In the genomic region with DNA sequence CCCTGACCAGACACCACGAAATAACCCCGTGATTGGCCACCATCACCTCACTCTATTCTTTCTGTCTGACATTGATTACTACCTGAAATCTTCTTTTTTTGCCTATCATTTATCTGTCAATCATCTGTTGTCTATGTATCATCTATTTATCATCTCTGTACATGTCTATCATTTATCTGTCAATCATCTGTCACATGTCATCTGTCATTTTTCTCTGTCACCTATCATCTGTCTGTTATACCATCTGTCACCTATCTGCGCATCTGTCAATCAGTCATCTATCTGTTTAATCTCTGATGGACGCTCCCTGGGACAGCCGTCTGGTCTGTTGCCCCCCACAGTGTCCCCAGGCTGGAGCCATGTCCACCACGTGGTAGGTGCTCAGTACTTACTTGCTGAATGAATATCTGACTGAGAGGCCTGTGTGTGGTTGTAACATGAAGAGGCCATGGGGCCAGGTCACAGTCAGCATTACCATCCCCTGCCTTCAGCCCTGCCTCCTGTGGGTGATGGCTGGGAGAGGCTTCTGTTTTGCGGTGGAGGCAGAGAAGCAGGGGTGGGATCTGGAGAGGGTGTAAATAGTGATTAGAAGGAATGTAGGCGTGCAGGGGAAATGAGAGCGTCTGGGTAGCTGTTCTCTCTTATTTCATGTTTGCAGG, we compare ENCODE assay signal across 2 cellular contexts.
TF ChIP-seq lines count a peak whose summit lies in the region.

No MANE protein-coding gene starts in this region.

TF ChIP-seq in HEK293, 187 proteins besides CTCF, POLR2A, EP300 and RAD21:
- TF ChIP-seq, protein P1, sequence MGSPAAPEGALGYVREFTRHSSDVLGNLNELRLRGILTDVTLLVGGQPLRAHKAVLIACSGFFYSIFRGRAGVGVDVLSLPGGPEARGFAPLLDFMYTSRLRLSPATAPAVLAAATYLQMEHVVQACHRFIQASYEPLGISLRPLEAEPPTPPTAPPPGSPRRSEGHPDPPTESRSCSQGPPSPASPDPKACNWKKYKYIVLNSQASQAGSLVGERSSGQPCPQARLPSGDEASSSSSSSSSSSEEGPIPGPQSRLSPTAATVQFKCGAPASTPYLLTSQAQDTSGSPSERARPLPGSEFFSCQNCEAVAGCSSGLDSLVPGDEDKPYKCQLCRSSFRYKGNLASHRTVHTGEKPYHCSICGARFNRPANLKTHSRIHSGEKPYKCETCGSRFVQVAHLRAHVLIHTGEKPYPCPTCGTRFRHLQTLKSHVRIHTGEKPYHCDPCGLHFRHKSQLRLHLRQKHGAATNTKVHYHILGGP (tag by site-specific recombination; IDR thresholded peaks at IDR 0.05) = no peak
- TF ChIP-seq ZNF549 (tag by site-specific recombination; IDR thresholded peaks at IDR 0.05) (no peak), ZNF777 (tag by site-specific recombination; IDR thresholded peaks at IDR 0.05; ENCODE audit: borderline replicate concordance) (no peak), ZFHX2 (tag by site-specific recombination; conservative IDR thresholded peaks at IDR 0.05) (peak; percentile 45), ZNF274 (IDR thresholded peaks at IDR 0.05; ENCODE audit: low read length) (no peak), ZNF274 (tag by site-specific recombination; IDR thresholded peaks at IDR 0.05; ENCODE audit: borderline replicate concordance) (no peak), EGR2 (tag by site-specific recombination; IDR thresholded peaks at IDR 0.05; ENCODE audit: low read depth) (peak; percentile 54; the same call in 1 of the 2 replicates)
- TF ChIP-seq, protein P2, sequence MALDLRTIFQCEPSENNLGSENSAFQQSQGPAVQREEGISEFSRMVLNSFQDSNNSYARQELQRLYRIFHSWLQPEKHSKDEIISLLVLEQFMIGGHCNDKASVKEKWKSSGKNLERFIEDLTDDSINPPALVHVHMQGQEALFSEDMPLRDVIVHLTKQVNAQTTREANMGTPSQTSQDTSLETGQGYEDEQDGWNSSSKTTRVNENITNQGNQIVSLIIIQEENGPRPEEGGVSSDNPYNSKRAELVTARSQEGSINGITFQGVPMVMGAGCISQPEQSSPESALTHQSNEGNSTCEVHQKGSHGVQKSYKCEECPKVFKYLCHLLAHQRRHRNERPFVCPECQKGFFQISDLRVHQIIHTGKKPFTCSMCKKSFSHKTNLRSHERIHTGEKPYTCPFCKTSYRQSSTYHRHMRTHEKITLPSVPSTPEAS (tag by site-specific recombination; IDR thresholded peaks at IDR 0.05) = no peak

TF ChIP-seq in GM12878, 131 proteins besides CTCF, POLR2A, EP300 and RAD21:
- TF ChIP-seq, protein P3, sequence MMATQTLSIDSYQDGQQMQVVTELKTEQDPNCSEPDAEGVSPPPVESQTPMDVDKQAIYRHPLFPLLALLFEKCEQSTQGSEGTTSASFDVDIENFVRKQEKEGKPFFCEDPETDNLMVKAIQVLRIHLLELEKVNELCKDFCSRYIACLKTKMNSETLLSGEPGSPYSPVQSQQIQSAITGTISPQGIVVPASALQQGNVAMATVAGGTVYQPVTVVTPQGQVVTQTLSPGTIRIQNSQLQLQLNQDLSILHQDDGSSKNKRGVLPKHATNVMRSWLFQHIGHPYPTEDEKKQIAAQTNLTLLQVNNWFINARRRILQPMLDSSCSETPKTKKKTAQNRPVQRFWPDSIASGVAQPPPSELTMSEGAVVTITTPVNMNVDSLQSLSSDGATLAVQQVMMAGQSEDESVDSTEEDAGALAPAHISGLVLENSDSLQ (IDR thresholded peaks at IDR 0.05) = peak; percentile 82
- TF ChIP-seq, protein P4, sequence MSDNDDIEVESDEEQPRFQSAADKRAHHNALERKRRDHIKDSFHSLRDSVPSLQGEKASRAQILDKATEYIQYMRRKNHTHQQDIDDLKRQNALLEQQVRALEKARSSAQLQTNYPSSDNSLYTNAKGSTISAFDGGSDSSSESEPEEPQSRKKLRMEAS (IDR thresholded peaks at IDR 0.05; ENCODE audit: low read depth, low read length) = no peak
